1 cellular context compared by ENCODE assay signal in the genomic region with DNA sequence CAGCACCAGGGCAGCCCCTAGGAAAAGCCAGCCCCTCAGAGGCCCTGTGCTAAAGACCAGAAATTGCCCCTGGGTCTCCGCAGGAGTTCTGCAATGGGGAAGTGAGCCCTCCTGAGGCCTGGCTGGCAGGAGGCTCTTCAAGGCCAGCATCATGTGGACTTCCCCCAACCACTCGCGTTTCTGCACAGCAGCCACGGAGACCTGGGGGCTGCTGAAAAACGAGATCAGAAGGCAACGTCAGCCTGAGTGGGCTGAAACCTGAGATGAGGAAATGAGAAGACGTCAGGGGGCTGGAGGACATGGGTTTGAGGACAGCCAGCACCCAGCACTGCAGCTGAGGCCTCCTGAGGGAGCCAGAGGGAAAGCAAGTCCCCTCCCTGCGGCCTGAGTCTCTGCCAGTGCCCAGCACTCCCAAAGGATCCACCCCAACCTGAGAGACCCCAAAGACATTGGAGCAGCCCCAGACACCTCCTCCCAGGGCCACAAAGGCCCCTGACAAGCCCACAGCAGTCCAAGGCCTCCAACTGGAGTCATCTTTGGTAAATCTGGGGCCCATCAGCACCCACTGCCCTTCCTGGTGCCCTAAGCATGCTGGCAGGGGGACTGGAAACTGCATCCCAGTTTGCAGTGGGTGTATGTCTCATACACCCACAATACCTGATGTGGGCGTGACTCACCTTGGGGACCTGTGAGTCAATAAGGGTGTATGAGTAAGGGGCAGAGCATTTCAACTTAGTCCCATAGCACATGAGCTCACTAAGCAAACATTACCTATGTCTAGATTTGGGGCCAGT.
TF ChIP-seq lines count a peak whose summit lies in the region.

No MANE protein-coding gene starts in this region.

TF ChIP-seq in SK-N-SH treated with all-trans-retinoic acid at 6 μM for 48 hours, 23 proteins besides CTCF, POLR2A, EP300 and RAD21 (continued from another document):
- TF ChIP-seq, protein P1, sequence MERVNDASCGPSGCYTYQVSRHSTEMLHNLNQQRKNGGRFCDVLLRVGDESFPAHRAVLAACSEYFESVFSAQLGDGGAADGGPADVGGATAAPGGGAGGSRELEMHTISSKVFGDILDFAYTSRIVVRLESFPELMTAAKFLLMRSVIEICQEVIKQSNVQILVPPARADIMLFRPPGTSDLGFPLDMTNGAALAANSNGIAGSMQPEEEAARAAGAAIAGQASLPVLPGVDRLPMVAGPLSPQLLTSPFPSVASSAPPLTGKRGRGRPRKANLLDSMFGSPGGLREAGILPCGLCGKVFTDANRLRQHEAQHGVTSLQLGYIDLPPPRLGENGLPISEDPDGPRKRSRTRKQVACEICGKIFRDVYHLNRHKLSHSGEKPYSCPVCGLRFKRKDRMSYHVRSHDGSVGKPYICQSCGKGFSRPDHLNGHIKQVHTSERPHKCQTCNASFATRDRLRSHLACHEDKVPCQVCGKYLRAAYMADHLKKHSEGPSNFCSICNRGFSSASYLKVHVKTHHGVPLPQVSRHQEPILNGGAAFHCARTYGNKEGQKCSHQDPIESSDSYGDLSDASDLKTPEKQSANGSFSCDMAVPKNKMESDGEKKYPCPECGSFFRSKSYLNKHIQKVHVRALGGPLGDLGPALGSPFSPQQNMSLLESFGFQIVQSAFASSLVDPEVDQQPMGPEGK (CRISPR knock-in tag; IDR thresholded peaks at IDR 0.05; ENCODE audit: borderline replicate concordance), result no peak
- TF ChIP-seq TOX (CRISPR knock-in tag; IDR thresholded peaks at IDR 0.05; ENCODE audit: borderline replicate concordance), result no peak
- TF ChIP-seq OSR1 (CRISPR knock-in tag; IDR thresholded peaks at IDR 0.05), result no peak
- TF ChIP-seq, protein P2, sequence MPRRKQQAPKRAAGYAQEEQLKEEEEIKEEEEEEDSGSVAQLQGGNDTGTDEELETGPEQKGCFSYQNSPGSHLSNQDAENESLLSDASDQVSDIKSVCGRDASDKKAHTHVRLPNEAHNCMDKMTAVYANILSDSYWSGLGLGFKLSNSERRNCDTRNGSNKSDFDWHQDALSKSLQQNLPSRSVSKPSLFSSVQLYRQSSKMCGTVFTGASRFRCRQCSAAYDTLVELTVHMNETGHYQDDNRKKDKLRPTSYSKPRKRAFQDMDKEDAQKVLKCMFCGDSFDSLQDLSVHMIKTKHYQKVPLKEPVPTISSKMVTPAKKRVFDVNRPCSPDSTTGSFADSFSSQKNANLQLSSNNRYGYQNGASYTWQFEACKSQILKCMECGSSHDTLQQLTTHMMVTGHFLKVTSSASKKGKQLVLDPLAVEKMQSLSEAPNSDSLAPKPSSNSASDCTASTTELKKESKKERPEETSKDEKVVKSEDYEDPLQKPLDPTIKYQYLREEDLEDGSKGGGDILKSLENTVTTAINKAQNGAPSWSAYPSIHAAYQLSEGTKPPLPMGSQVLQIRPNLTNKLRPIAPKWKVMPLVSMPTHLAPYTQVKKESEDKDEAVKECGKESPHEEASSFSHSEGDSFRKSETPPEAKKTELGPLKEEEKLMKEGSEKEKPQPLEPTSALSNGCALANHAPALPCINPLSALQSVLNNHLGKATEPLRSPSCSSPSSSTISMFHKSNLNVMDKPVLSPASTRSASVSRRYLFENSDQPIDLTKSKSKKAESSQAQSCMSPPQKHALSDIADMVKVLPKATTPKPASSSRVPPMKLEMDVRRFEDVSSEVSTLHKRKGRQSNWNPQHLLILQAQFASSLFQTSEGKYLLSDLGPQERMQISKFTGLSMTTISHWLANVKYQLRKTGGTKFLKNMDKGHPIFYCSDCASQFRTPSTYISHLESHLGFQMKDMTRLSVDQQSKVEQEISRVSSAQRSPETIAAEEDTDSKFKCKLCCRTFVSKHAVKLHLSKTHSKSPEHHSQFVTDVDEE (CRISPR knock-in tag; IDR thresholded peaks at IDR 0.05), result no peak
- TF ChIP-seq GLIS3 (CRISPR knock-in tag; IDR thresholded peaks at IDR 0.05), result no peak
- TF ChIP-seq RARB (CRISPR knock-in tag; IDR thresholded peaks at IDR 0.05), result no peak
